Comparison of ENCODE assay signal across 11 cellular contexts in genomic region chr2:219572237-219573001, GRCh38. TPM values are rescaled to one million over a fixed set of nuclear protein-coding genes. Genes with fewer than 3 reads are reported as not detected.
DNase-seq lines count a peak whose midpoint lies in the region; ATAC-seq and TF ChIP-seq lines count a peak whose summit lies in the region.
"Had no signal": no experiment of that assay in that cellular context is flagged by ENCODE, and none has a peak within 500 bp of the region (broad histone marks: within the 10 kb centered on the region; RNA-seq: fewer than 3 reads in every experiment).

A gene with protein sequence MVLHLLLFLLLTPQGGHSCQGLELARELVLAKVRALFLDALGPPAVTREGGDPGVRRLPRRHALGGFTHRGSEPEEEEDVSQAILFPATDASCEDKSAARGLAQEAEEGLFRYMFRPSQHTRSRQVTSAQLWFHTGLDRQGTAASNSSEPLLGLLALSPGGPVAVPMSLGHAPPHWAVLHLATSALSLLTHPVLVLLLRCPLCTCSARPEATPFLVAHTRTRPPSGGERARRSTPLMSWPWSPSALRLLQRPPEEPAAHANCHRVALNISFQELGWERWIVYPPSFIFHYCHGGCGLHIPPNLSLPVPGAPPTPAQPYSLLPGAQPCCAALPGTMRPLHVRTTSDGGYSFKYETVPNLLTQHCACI (plus strand): TSS chr2:219572310. CDS start chr2:219572375, 65 bp downstream.

- no peaks in the 10 kb centered on the region for H3K9me3 Mint-ChIP-seq in naive thymus-derived CD4-positive, alpha-beta T cell

- H3K27me3 ChIP-seq in left ventricle myocardium inferior (ENCODE audit: low read depth), result peaks cover 50% of the 10 kb centered on the region
- no peaks in the 10 kb centered on the region for H3K27me3 ChIP-seq in endocrine pancreas (ENCODE audit: control insufficient read depth, insufficient read depth, low read length)
- peaks cover 0 to 10% of the 10 kb centered on the region in 2 donors for H3K27me3 ChIP-seq in naive thymus-derived CD4-positive, alpha-beta T cell (ENCODE audit: control insufficient read depth in 2 of 2, insufficient read depth in 2 of 2, low read length in 2 of 2)
- H3K27me3 ChIP-seq in uterus, result no peaks in the 10 kb centered on the region

- no peaks in the 10 kb centered on the region for H3K36me3 Mint-ChIP-seq in naive thymus-derived CD4-positive, alpha-beta T cell
- H3K36me3 Mint-ChIP-seq: CD4-positive, CD25-positive, alpha-beta regulatory T cell; IgD-negative memory B cell had no signal

- no peaks in the 10 kb centered on the region for H3K36me3 ChIP-seq in left ventricle myocardium inferior
- H3K36me3 ChIP-seq in endocrine pancreas (ENCODE audit: control insufficient read depth, insufficient read depth, low read length), result no peaks in the 10 kb centered on the region
- no peaks in the 10 kb centered on the region for H3K36me3 ChIP-seq in naive thymus-derived CD4-positive, alpha-beta T cell (ENCODE audit: control insufficient read depth in 2 of 3, insufficient read depth in 3 of 3, low read length in 3 of 3)
- H3K36me3 ChIP-seq in uterus, result no peaks in the 10 kb centered on the region

- H3K4me1 Mint-ChIP-seq in naive thymus-derived CD4-positive, alpha-beta T cell, result peaks cover 0 to 5% (median 0%) of the 10 kb centered on the region in 7 donors

- H3K9ac ChIP-seq in endocrine pancreas (ENCODE audit: control insufficient read depth, insufficient read depth, low read length), result peak within 1 kb of the TSS; percentile 19

- H3K4me3 ChIP-seq in left ventricle myocardium inferior (peak within 1 kb of the TSS; percentile 79), endocrine pancreas (ENCODE audit: control insufficient read depth, insufficient read depth, low read length) (no peak within 1 kb of the TSS), uterus (peak within 1 kb of the TSS; percentile 37 to 60)
- H3K4me3 ChIP-seq in naive thymus-derived CD4-positive, alpha-beta T cell (ENCODE audit: low read length), result no peak within 1 kb of the TSS

- intact Hi-C loops in left ventricle myocardium inferior (cut with micrococcal nuclease), result no loop called here
- intact Hi-C loops in Right ventricle myocardium superior (cut with DNase I), result no loop called here
- intact Hi-C loops in naive thymus-derived CD4-positive, alpha-beta T cell (cut with micrococcal nuclease), result no loop called here
- intact Hi-C loops in uterus (cut with DNase I; ENCODE audit: low total_unique reads), result no loop called here

- H3K9me3 ChIP-seq in left ventricle myocardium inferior (replicated peaks) (no peaks in the 10 kb centered on the region), endocrine pancreas (ENCODE audit: control insufficient read depth, low read length) (no peaks in the 10 kb centered on the region), uterus (no peaks in the 10 kb centered on the region)
- no peaks in the 10 kb centered on the region for H3K9me3 ChIP-seq in naive thymus-derived CD4-positive, alpha-beta T cell (ENCODE audit: control insufficient read depth in 2 of 3, low read length in 3 of 3)

- no peak within 1 kb of the TSS for H3K27ac Mint-ChIP-seq in naive thymus-derived CD4-positive, alpha-beta T cell
- H3K27ac Mint-ChIP-seq: IgD-negative memory B cell had no signal

- DNase-seq in left ventricle myocardium inferior (no peak), Right ventricle myocardium superior (no peak), uterus (no peak)
- DNase-seq in naive thymus-derived CD4-positive, alpha-beta T cell, result no peak
- no peak for DNase-seq in activated effector memory CD4-positive, alpha-beta T cell treated with Interleukin-2 at 50 U/mL for 16 hours
- DNase-seq: CD4-positive, CD25-positive, alpha-beta regulatory T cell; stimulated activated CD4-positive, alpha-beta T cell treated with anti-CD3 and anti-CD28 coated beads, Interleukin-12 subunit alpha, Interleukin-12 subunit beta, amount 100 ng/mL, for 4 hours had no signal

- H3K27ac ChIP-seq in left ventricle myocardium inferior (replicated peaks), result peak within 1 kb of the TSS; percentile 93
- H3K27ac ChIP-seq in naive thymus-derived CD4-positive, alpha-beta T cell (ENCODE audit: low read depth, low read length), result no peak within 1 kb of the TSS
- H3K27ac ChIP-seq in uterus, result peak within 1 kb of the TSS; percentile 87 to 88

- CTCF ChIA-PET in naive thymus-derived CD4-positive, alpha-beta T cell (lab: Charles Lee), result no interaction called here

- TF ChIP-seq CTCF in left ventricle myocardium inferior (IDR thresholded peaks at IDR 0.05; ENCODE audit: borderline replicate concordance) (no peak), uterus (IDR thresholded peaks at IDR 0.05) (no peak)

- no peak for ATAC-seq in Right ventricle myocardium superior (ENCODE audit: poor library complexity)
- peak; percentile 19 for ATAC-seq in naive thymus-derived CD4-positive, alpha-beta T cell
- ATAC-seq in GM21576 (IDR thresholded peaks at IDR 0.05; ENCODE audit: unreplicated experiment), result no peak
- no peak for ATAC-seq in HG03159 (IDR thresholded peaks at IDR 0.05; ENCODE audit: unreplicated experiment)

- peaks cover 25 to 62% (median 42%) of the 10 kb centered on the region in 5 donors for H3K27me3 Mint-ChIP-seq in naive thymus-derived CD4-positive, alpha-beta T cell

- POLR2A ChIA-PET in naive thymus-derived CD4-positive, alpha-beta T cell (lab: Charles Lee), result no interaction called here

- no peak for TF ChIP-seq POLR2A in uterus (IDR thresholded peaks at IDR 0.05)

- peak within 1 kb of the TSS in 8 of 10 donors; percentile 6 to 78 (median 24) for H3K4me3 Mint-ChIP-seq in naive thymus-derived CD4-positive, alpha-beta T cell

- H3K4me1 ChIP-seq in left ventricle myocardium inferior (peaks cover 35% of the 10 kb centered on the region), endocrine pancreas (ENCODE audit: control insufficient read depth, insufficient read depth, low read length) (no peaks in the 10 kb centered on the region), uterus (peaks cover 0 to 6% of the 10 kb centered on the region in 2 donors)
- H3K4me1 ChIP-seq in naive thymus-derived CD4-positive, alpha-beta T cell (ENCODE audit: control insufficient read depth in 2 of 2, insufficient read depth in 2 of 2, low read length in 2 of 2), result no peaks in the 10 kb centered on the region

RNA-seq across cellular contexts. Expression of the gene that starts here (rescaled TPM):
- total RNA-seq in left ventricle myocardium inferior (2.4 TPM), Right ventricle myocardium superior (2.6 TPM), uterus (1 to 10 TPM in 1 of 4 donors, not detected in 3; 2.4 TPM)
- total RNA-seq in naive thymus-derived CD4-positive, alpha-beta T cell, result under 1 TPM in 1 of 5 experiments, not detected in 4; 0.21 TPM
- polyA plus RNA-seq in naive thymus-derived CD4-positive, alpha-beta T cell, result not detected
- total RNA-seq: CD4-positive, CD25-positive, alpha-beta regulatory T cell had no signal
- polyA plus RNA-seq: CD4-positive, CD25-positive, alpha-beta regulatory T cell; IgD-negative memory B cell had no signal

Comparison
In these comparisons a context has a peak if more than half of its experiments do, and no peak if none do; other contexts are left out.
1. Peak in ATAC-seq in naive thymus-derived CD4-positive, alpha-beta T cell; RNA of the gene not detected or under 1 TPM.
2. H3K4me3 ChIP-seq: peak in left ventricle myocardium inferior (single experiment) and uterus (2 of 2); none in endocrine pancreas (single experiment) and naive thymus-derived CD4-positive, alpha-beta T cell (single experiment).